In genomic region chr22:37186997-37187522, GRCh38 we compare ENCODE assay signal across 8 cellular contexts. TPM values are rescaled to one million over a fixed set of nuclear protein-coding genes. Genes with fewer than 3 reads are reported as not detected.
DNase-seq lines count a peak whose midpoint lies in the region; ATAC-seq and TF ChIP-seq lines count a peak whose summit lies in the region.

No MANE protein-coding gene starts in this region.

- H3K9me3 ChIP-seq in adrenal gland (replicated peaks in 1 of 3) (no peaks in the 10 kb centered on the region), iPS-20b (ENCODE audit: insufficient read depth, low read depth, low read length) (peaks cover under 1% of the 10 kb centered on the region; the same call in 1 of the 2 replicates)

- H3K4me1 Mint-ChIP-seq in stimulated activated memory B cell treated with anti-CD40 and anti-IgM and Interleukin-4, amounts not matched to agents 10 μg/mL and 1 μg/mL and 100 μg/mL, for 72 hours: peaks cover 30% of the 10 kb centered on the region
- peaks cover 26% of the 10 kb centered on the region for H3K4me1 Mint-ChIP-seq in activated naive CD4-positive, alpha-beta T cell treated with anti-CD3 and anti-CD28 coated beads for 36 hours (ENCODE audit: low read depth)

- intact Hi-C loops in adrenal gland (cut with DNase I): no loop called here
- intact Hi-C loops in activated naive CD4-positive, alpha-beta T cell treated with anti-CD3 and anti-CD28 coated beads for 36 hours (cut with micrococcal nuclease): no loop called here

- H3K27ac Mint-ChIP-seq in stimulated activated memory B cell treated with anti-CD40 and anti-IgM and Interleukin-4, amounts not matched to agents 10 μg/mL and 1 μg/mL and 100 μg/mL, for 72 hours: peak overlapping the region; percentile 80
- no peak overlapping the region for H3K27ac Mint-ChIP-seq in activated naive CD4-positive, alpha-beta T cell treated with anti-CD3 and anti-CD28 coated beads for 36 hours

- H3K27me3 ChIP-seq in adrenal gland (no peaks in the 10 kb centered on the region), iPS-20b (ENCODE audit: insufficient read depth, low read length) (no peaks in the 10 kb centered on the region)

- peaks cover 6% of the 10 kb centered on the region for H3K36me3 Mint-ChIP-seq in stimulated activated memory B cell treated with anti-CD40 and anti-IgM and Interleukin-4, amounts not matched to agents 10 μg/mL and 1 μg/mL and 100 μg/mL, for 72 hours
- H3K36me3 Mint-ChIP-seq in activated naive CD4-positive, alpha-beta T cell treated with anti-CD3 and anti-CD28 coated beads for 36 hours (ENCODE audit: low read depth): peaks cover 6% of the 10 kb centered on the region

- no peak for TF ChIP-seq CTCF in adrenal gland (IDR thresholded peaks at IDR 0.05)

- ATAC-seq in stimulated activated memory B cell treated with anti-CD40 and anti-IgM and Interleukin-4, amounts not matched to agents 10 μg/mL and 1 μg/mL and 100 μg/mL, for 72 hours: no peak
- ATAC-seq in GM21390 (IDR thresholded peaks at IDR 0.05; ENCODE audit: unreplicated experiment) (no peak), GM21786 (IDR thresholded peaks at IDR 0.05; ENCODE audit: unreplicated experiment) (no peak)

- H3K4me3 ChIP-seq in adrenal gland (peak overlapping the region in 1 of 4 donors; percentile 45), iPS-20b (ENCODE audit: low read length) (peak overlapping the region; percentile 61; the same call in 1 of the 2 replicates)

- DNase-seq in HK-2 (ENCODE audit: unreplicated experiment) (peak; percentile 28), adrenal gland (no peak), HPDE6-E6E7 (ENCODE audit: extremely low spot score) (no peak)
- no peak for DNase-seq in activated naive CD4-positive, alpha-beta T cell treated with anti-CD3 and anti-CD28 coated beads for 36 hours

- H3K9ac ChIP-seq in iPS-20b (ENCODE audit: low read depth, low read length): no peak overlapping the region; the same call in 1 of the 2 replicates

- no peak for TF ChIP-seq POLR2A in adrenal gland (IDR thresholded peaks at IDR 0.05)

- H3K27me3 Mint-ChIP-seq in stimulated activated memory B cell treated with anti-CD40 and anti-IgM and Interleukin-4, amounts not matched to agents 10 μg/mL and 1 μg/mL and 100 μg/mL, for 72 hours: peaks cover 20% of the 10 kb centered on the region
- no peaks in the 10 kb centered on the region for H3K27me3 Mint-ChIP-seq in activated naive CD4-positive, alpha-beta T cell treated with anti-CD3 and anti-CD28 coated beads for 36 hours (ENCODE audit: low read depth)

- no peak overlapping the region for H3K4me3 Mint-ChIP-seq in stimulated activated memory B cell treated with anti-CD40 and anti-IgM and Interleukin-4, amounts not matched to agents 10 μg/mL and 1 μg/mL and 100 μg/mL, for 72 hours
- no peak overlapping the region for H3K4me3 Mint-ChIP-seq in activated naive CD4-positive, alpha-beta T cell treated with anti-CD3 and anti-CD28 coated beads for 36 hours

- CTCF ChIA-PET in activated naive CD4-positive, alpha-beta T cell treated with anti-CD3 and anti-CD28 coated beads for 36 hours (lab: Charles Lee): interaction anchor here (1.0 to 2.2 kb wide), 2 partner anchors 10 to 22 kb away, joined by 4 to 5 read pairs; no protein-coding TSS in a partner anchor

- peak overlapping the region; percentile 62 to 92 (median 67) for H3K27ac ChIP-seq in adrenal gland
- no peak overlapping the region for H3K27ac ChIP-seq in iPS-20b (ENCODE audit: low read length)

- peaks cover 24 to 54% of the 10 kb centered on the region in 2 donors for H3K4me1 ChIP-seq in adrenal gland (replicated peaks in 1 of 2)
- H3K4me1 ChIP-seq in iPS-20b (ENCODE audit: insufficient read depth, low read length): peaks cover 25% of the 10 kb centered on the region; the same call in 1 of the 2 replicates

- H3K36me3 ChIP-seq in adrenal gland (replicated peaks in 1 of 2) (no peaks in the 10 kb centered on the region), iPS-20b (ENCODE audit: insufficient read depth, low read depth, low read length) (no peaks in the 10 kb centered on the region)

- WGBS in adrenal gland, 4 donors: 65 to 69% (median 67%) methylated on average over 4 of the region's 4 CpGs

- H3K9me3 Mint-ChIP-seq in stimulated activated memory B cell treated with anti-CD40 and anti-IgM and Interleukin-4, amounts not matched to agents 10 μg/mL and 1 μg/mL and 100 μg/mL, for 72 hours: no peaks in the 10 kb centered on the region
- H3K9me3 Mint-ChIP-seq in activated naive CD4-positive, alpha-beta T cell treated with anti-CD3 and anti-CD28 coated beads for 36 hours: no peaks in the 10 kb centered on the region

RNA-seq across cellular contexts. Expression of gene C1QTNF6, which starts 1.0 kb away (rescaled TPM):
- total RNA-seq in adrenal gland: 10 to 100 TPM in 1 of 8 donors, 1 to 10 TPM in 7; 2.2 to 28.6 (median 5.9) TPM
- 10 to 100 TPM in 2 of 3 donors, 1 to 10 TPM in 1; 2.9 to 45.7 (median 17.9) TPM for polyA plus RNA-seq in adrenal gland
- total RNA-seq in activated naive CD4-positive, alpha-beta T cell treated with anti-CD3 and anti-CD28 coated beads for 36 hours: 10 to 100 TPM; 13.4 to 13.6 TPM

RNA-seq across cellular contexts. Expression of gene SSTR3, which starts 25.2 kb away (rescaled TPM):
- total RNA-seq in adrenal gland: 1 to 10 TPM in 1 of 8 donors, under 1 TPM in 6, not detected in 1; 0.28 to 2.0 (median 0.41) TPM
- 1 to 10 TPM in 2 of 3 donors, under 1 TPM in 1; 0.34 to 1.2 (median 1.0) TPM for polyA plus RNA-seq in adrenal gland
- total RNA-seq in activated naive CD4-positive, alpha-beta T cell treated with anti-CD3 and anti-CD28 coated beads for 36 hours: 10 to 100 TPM; 28.1 to 28.6 TPM

RNA-seq across cellular contexts. Expression of gene IL2RB, which starts 37.3 kb away (rescaled TPM):
- total RNA-seq in adrenal gland: 1 to 10 TPM in 5 of 8 donors, under 1 TPM in 3; 0.43 to 2.1 (median 1.4) TPM
- under 1 TPM; 0.34 to 0.48 (median 0.40) TPM for polyA plus RNA-seq in adrenal gland
- 100 to 1,000 TPM; 126 to 134 TPM for total RNA-seq in activated naive CD4-positive, alpha-beta T cell treated with anti-CD3 and anti-CD28 coated beads for 36 hours

RNA-seq across cellular contexts. Expression of gene RAC2, which starts 57.0 kb away (rescaled TPM):
- 10 to 100 TPM in 5 of 8 donors, 1 to 10 TPM in 3; 4.3 to 17.9 (median 11.3) TPM for total RNA-seq in adrenal gland
- polyA plus RNA-seq in adrenal gland: 10 to 100 TPM in 2 of 3 donors, 1 to 10 TPM in 1; 6.3 to 12.4 (median 11.0) TPM
- total RNA-seq in activated naive CD4-positive, alpha-beta T cell treated with anti-CD3 and anti-CD28 coated beads for 36 hours: 100 to 1,000 TPM; 728 to 759 TPM

Comparison
In these comparisons a context has a peak if more than half of its experiments do, and no peak if none do; other contexts are left out.
1. RNA of gene SSTR3, which starts 25.2 kb away (total RNA-seq): 28.1 to 28.6 TPM in activated naive CD4-positive, alpha-beta T cell treated with anti-CD3 and anti-CD28 coated beads for 36 hours; 0.28 to 2.0 TPM in adrenal gland; every median in the first group is over 4 times any median in the second.
2. RNA of gene IL2RB, which starts 37.3 kb away (total RNA-seq): 126 to 134 TPM in activated naive CD4-positive, alpha-beta T cell treated with anti-CD3 and anti-CD28 coated beads for 36 hours; 0.43 to 2.1 TPM in adrenal gland; every median in the first group is over 10 times any median in the second.